Comparison of ENCODE assay signal across 8 cellular contexts in genomic region chr2:28276076-28276618, GRCh38.
DNase-seq lines count a peak whose midpoint lies in the region; ATAC-seq and TF ChIP-seq lines count a peak whose summit lies in the region.

No MANE protein-coding gene starts in this region.

- H3K9ac ChIP-seq in SK-N-MC (ENCODE audit: insufficient read length), result no peak overlapping the region

- no peaks in the 10 kb centered on the region for H3K36me3 ChIP-seq in SK-N-MC (ENCODE audit: insufficient read depth, low read length)

- TF ChIP-seq CTCF in HFF-Myc (IDR thresholded peaks at IDR 0.05; ENCODE audit: low read depth, low read length, missing control alignments), result no peak

- H3K9me3 ChIP-seq in SK-N-MC (ENCODE audit: low read depth, low read length), result no peaks in the 10 kb centered on the region

- ATAC-seq in esophagus mucosa, result peak; percentile 74
- no peak for ATAC-seq in GM19023 (IDR thresholded peaks at IDR 0.05; ENCODE audit: unreplicated experiment)

- H3K27ac ChIP-seq in SK-N-MC, result peak overlapping the region; percentile 54; the same call in 1 of the 2 replicates

- DNase-seq in ELF-1 (ENCODE audit: low read depth, low spot score) (peak; percentile 16), HFF-Myc (ENCODE audit: extremely low read depth, low read depth) (peak; percentile 95), SK-N-MC (ENCODE audit: low read depth, low spot score) (no peak), skeletal muscle cell (ENCODE audit: low read depth) (peak; percentile 95), AML-193 (lab: John Stamatoyannopoulos, UW) (no peak), pons (ENCODE audit: low spot score) (no peak)

- H3K4me3 ChIP-seq in HFF-Myc (replicated peaks; ENCODE audit: low read depth, low read length) (no peak overlapping the region), SK-N-MC (no peak overlapping the region), skeletal muscle cell (ENCODE audit: low read depth, low read length) (no peak overlapping the region)

Comparison
In these comparisons a context has a peak if more than half of its experiments do, and no peak if none do; other contexts are left out.
1. DNase-seq: peak in ELF-1 (single experiment), HFF-Myc (single experiment) and skeletal muscle cell (single experiment); none in SK-N-MC (single experiment), AML-193 (0 of 2) and pons (single experiment).